21 cellular contexts compared by ENCODE assay signal in the genomic region with DNA sequence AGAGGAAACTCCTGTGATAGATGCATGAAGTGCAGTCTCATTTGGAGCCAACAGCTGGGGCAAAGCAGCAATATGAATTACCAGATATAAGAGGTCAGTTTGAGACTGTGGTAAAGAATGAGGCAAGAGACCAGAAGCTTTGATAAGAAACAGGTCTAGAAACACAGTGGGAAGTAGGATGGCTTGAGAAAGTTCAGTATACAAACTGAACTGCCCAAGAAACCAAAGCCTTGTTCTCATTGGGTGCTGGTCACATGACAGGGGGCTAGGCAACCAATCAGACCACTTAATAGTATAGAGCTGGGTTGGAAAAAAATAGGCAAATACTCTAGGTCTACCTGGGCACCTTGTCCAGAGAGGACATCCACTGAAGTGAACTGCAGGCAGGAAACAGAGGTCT. TPM values are rescaled to one million over a fixed set of nuclear protein-coding genes. Genes with fewer than 3 reads are reported as not detected.
DNase-seq lines count a peak whose midpoint lies in the region; TF ChIP-seq lines count a peak whose summit lies in the region.
"Had no signal": no experiment of that assay in that cellular context is flagged by ENCODE, and none has a peak within 500 bp of the region (broad histone marks: within the 10 kb centered on the region; RNA-seq: fewer than 3 reads in every experiment).

No MANE protein-coding gene starts in this region.

- no peaks in the 10 kb centered on the region for H3K9me3 ChIP-seq in parathyroid adenoma (ENCODE audit: control insufficient read depth, low read length)
- H3K9me3 ChIP-seq: neutrophil had no signal

- H3K27me3 ChIP-seq in parathyroid adenoma (ENCODE audit: control insufficient read depth, insufficient read depth, low read length) = no peaks in the 10 kb centered on the region

- TF ChIP-seq CTCF in fibroblast of the aortic adventitia (IDR thresholded peaks at IDR 0.05; ENCODE audit: insufficient read depth, low read length) (no peak), parathyroid adenoma (IDR thresholded peaks at IDR 0.05) (no peak)

- H3K36me3 ChIP-seq in parathyroid adenoma (ENCODE audit: control insufficient read depth, insufficient read depth, low read length) = no peaks in the 10 kb centered on the region
- H3K36me3 ChIP-seq: neutrophil had no signal

- H3K27ac ChIP-seq in parathyroid adenoma = no peak overlapping the region
- H3K27ac ChIP-seq: HL-60, neutrophil had no signal

- H2AFZ ChIP-seq in parathyroid adenoma = peak overlapping the region; percentile 5

- no peak overlapping the region for H3K9ac ChIP-seq in parathyroid adenoma

- DNase-seq in ELR (ENCODE audit: low read depth) (peak; percentile 2), NCI-H226 (peak; percentile 6), fibroblast of the aortic adventitia (ENCODE audit: low read depth) (peak; percentile 25), islet precursor cell (no peak), DMS79 treated with DMSO at 0.1 percent for 48 hours (lab: John Stamatoyannopoulos, UW) (no peak), SHP77 (lab: John Stamatoyannopoulos, UW) (no peak)
- DNase-seq: activated CD4-positive, alpha-beta memory T cell treated with anti-CD3 and anti-CD28 coated beads for 36 hours; activated CD4-positive, CD25-positive, alpha-beta regulatory T cell; activated CD8-positive, alpha-beta memory T cell treated with anti-CD3 and anti-CD28 coated beads, Interleukin-2, amount 50 U/mL, for 48 hours; activated effector memory CD4-positive, alpha-beta T cell treated with Interleukin-2 at 50 U/mL for 16 hours; activated naive CD8-positive, alpha-beta T cell treated with anti-CD3 and anti-CD28 coated beads for 36 hours; effector CD4-positive, alpha-beta T cell; mammary epithelial cell; NCI-H1105 treated with DMSO at 0.1 percent for 48 hours; NCI-H2029; NCI-H345; NCI-H82; substantia nigra had no signal

- H3K4me2 ChIP-seq in parathyroid adenoma (ENCODE audit: low read length) = no peak overlapping the region

- H3K4me3 ChIP-seq in fibroblast of the aortic adventitia (ENCODE audit: low read depth, low read length) (no peak overlapping the region), parathyroid adenoma (ENCODE audit: low read depth, low read length) (no peak overlapping the region)

- no peaks in the 10 kb centered on the region for H3K79me2 ChIP-seq in parathyroid adenoma

- H3K4me1 ChIP-seq in parathyroid adenoma = no peaks in the 10 kb centered on the region

RNA-seq across cellular contexts. Expression of gene PLCE1, which starts 46.2 kb away (rescaled TPM):
- 4.2 and 8.9 TPM in 2 replicates for total RNA-seq in fibroblast of the aortic adventitia (ENCODE audit: low replicate concordance)
- total RNA-seq: activated naive CD8-positive, alpha-beta T cell treated with anti-CD3 and anti-CD28 coated beads for 36 hours had no signal

RNA-seq across cellular contexts. Expression of gene SLC35G1, which starts 53.7 kb away (rescaled TPM):
- total RNA-seq in fibroblast of the aortic adventitia (ENCODE audit: low replicate concordance) = 3.8 and 6.2 TPM in 2 replicates

Comparison
In these comparisons a context has a peak if more than half of its experiments do, and no peak if none do; other contexts are left out.
1. DNase-seq: peak in ELR (single experiment), NCI-H226 (single experiment) and fibroblast of the aortic adventitia (single experiment); none in islet precursor cell (single experiment), DMS79 treated with DMSO at 0.1 percent for 48 hours (single experiment) and SHP77 (0 of 2).